Comparison of ENCODE assay signal across 24 cellular contexts in genomic region chr7:100969066-100969615, GRCh38. TPM values are rescaled to one million over a fixed set of nuclear protein-coding genes. Genes with fewer than 3 reads are reported as not detected.
"Had no signal": no experiment of that assay in that cellular context is flagged by ENCODE, and none has a peak within 500 bp of the region (broad histone marks: within the 10 kb centered on the region; RNA-seq: fewer than 3 reads in every experiment).

A gene with protein sequence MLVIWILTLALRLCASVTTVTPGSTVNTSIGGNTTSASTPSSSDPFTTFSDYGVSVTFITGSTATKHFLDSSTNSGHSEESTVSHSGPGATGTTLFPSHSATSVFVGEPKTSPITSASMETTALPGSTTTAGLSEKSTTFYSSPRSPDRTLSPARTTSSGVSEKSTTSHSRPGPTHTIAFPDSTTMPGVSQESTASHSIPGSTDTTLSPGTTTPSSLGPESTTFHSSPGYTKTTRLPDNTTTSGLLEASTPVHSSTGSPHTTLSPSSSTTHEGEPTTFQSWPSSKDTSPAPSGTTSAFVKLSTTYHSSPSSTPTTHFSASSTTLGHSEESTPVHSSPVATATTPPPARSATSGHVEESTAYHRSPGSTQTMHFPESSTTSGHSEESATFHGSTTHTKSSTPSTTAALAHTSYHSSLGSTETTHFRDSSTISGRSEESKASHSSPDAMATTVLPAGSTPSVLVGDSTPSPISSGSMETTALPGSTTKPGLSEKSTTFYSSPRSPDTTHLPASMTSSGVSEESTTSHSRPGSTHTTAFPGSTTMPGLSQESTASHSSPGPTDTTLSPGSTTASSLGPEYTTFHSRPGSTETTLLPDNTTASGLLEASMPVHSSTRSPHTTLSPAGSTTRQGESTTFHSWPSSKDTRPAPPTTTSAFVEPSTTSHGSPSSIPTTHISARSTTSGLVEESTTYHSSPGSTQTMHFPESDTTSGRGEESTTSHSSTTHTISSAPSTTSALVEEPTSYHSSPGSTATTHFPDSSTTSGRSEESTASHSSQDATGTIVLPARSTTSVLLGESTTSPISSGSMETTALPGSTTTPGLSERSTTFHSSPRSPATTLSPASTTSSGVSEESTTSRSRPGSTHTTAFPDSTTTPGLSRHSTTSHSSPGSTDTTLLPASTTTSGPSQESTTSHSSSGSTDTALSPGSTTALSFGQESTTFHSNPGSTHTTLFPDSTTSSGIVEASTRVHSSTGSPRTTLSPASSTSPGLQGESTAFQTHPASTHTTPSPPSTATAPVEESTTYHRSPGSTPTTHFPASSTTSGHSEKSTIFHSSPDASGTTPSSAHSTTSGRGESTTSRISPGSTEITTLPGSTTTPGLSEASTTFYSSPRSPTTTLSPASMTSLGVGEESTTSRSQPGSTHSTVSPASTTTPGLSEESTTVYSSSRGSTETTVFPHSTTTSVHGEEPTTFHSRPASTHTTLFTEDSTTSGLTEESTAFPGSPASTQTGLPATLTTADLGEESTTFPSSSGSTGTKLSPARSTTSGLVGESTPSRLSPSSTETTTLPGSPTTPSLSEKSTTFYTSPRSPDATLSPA (N-terminal part only) (plus strand): TSS chr7:100969565. CDS start chr7:100969623, 58 bp downstream.

- H3K9me3 ChIP-seq: esophagus squamous epithelium, gastroesophageal sphincter, neutrophil, suprapubic skin, thyroid gland, upper lobe of left lung, uterus had no signal

- FAIRE-seq: keratinocyte had no signal

- DNase-seq: effector memory CD8-positive, alpha-beta T cell; esophagus squamous epithelium; foreskin fibroblast; glutamatergic neuron; immature natural killer cell; left ventricle myocardium superior; mesenchymal stem cell; midbrain; naive thymus-derived CD4-positive, alpha-beta T cell; nephron progenitor cell; sigmoid colon; stimulated activated CD4-positive, alpha-beta T cell treated with anti-CD3 and anti-CD28 coated beads, Interleukin-2, amount 100 ng/mL, for 48 hours; stimulated activated naive CD8-positive, alpha-beta T cell treated with anti-CD3 and anti-CD28 coated beads, Interleukin-15, Interleukin-2, amounts not matched to agents 100 U/mL and 50 U/mL, for 24 hours; thyroid gland; uterus had no signal

- H3K4me3 ChIP-seq: esophagus squamous epithelium, gastroesophageal sphincter, lung, right atrium auricular region, skin epidermis, suprapubic skin, thyroid gland, upper lobe of left lung, uterus had no signal

- H3K27ac ChIP-seq: esophagus squamous epithelium, gastroesophageal sphincter, neutrophil, right atrium auricular region, skin epidermis, suprapubic skin, thyroid gland, upper lobe of left lung, uterus had no signal

- ATAC-seq: effector memory CD8-positive, alpha-beta T cell; gastroesophageal sphincter; left ventricle myocardium superior; naive thymus-derived CD4-positive, alpha-beta T cell; stimulated activated naive CD8-positive, alpha-beta T cell treated with anti-CD3 and anti-CD28 coated beads, Interleukin-15, Interleukin-2, amounts not matched to agents 100 U/mL and 50 U/mL, for 24 hours had no signal

- H3K36me3 ChIP-seq: esophagus squamous epithelium, gastroesophageal sphincter, neutrophil, right atrium auricular region, sigmoid colon, suprapubic skin, thyroid gland, upper lobe of left lung, uterus had no signal

RNA-seq across cellular contexts. Expression of the gene that starts here (rescaled TPM):
- total RNA-seq: left ventricle myocardium superior; naive thymus-derived CD4-positive, alpha-beta T cell; pulmonary artery endothelial cell; right atrium auricular region; suprapubic skin; thyroid gland had no signal
- polyA plus RNA-seq: naive thymus-derived CD4-positive, alpha-beta T cell had no signal
